ENCODE assay signal across 16 cellular contexts in genomic region chr3:57948782-57949242, GRCh38. TPM values are rescaled to one million over a fixed set of nuclear protein-coding genes. Genes with fewer than 3 reads are reported as not detected.
DNase-seq lines count a peak whose midpoint lies in the region; ATAC-seq, FAIRE-seq and TF ChIP-seq lines count a peak whose summit lies in the region.
"Had no signal": no experiment of that assay in that cellular context is flagged by ENCODE, and none has a peak within 500 bp of the region (broad histone marks: within the 10 kb centered on the region; RNA-seq: fewer than 3 reads in every experiment).

No MANE protein-coding gene starts in this region.

- no peak overlapping the region for H3K4me3 ChIP-seq in esophagus muscularis mucosa
- H3K4me3 ChIP-seq in neuron (ENCODE audit: low read length), result no peak overlapping the region
- no peak overlapping the region for H3K4me3 ChIP-seq in tibial nerve
- no peak overlapping the region for H3K4me3 ChIP-seq in OCI-LY7 (ENCODE audit: low read depth, low read length, poor library complexity, severe bottlenecking)
- H3K4me3 ChIP-seq: A549, K562, Peyer's patch had no signal

- TF ChIP-seq POLR2A in esophagus muscularis mucosa (IDR thresholded peaks at IDR 0.05; ENCODE audit: low read depth) (no peak), tibial nerve (IDR thresholded peaks at IDR 0.05) (no peak), H54 (IDR thresholded peaks at IDR 0.05; ENCODE audit: low read depth, low read length) (no peak)

- H3K36me3 ChIP-seq in esophagus muscularis mucosa, result no peaks in the 10 kb centered on the region
- H3K36me3 ChIP-seq in neuron (ENCODE audit: insufficient read depth, low read length), result no peaks in the 10 kb centered on the region
- no peaks in the 10 kb centered on the region for H3K36me3 ChIP-seq in tibial nerve
- H3K36me3 ChIP-seq in OCI-LY7 (ENCODE audit: insufficient read depth, low read length), result no peaks in the 10 kb centered on the region
- H3K36me3 ChIP-seq: Peyer's patch had no signal

- no peak for FAIRE-seq in H54 (lab: Jason Lieb, UNC)
- FAIRE-seq: A549, K562 had no signal

- intact Hi-C loops in cardiac septum (cut with DNase I) (no loop called here), Right ventricle myocardium inferior (cut with DNase I) (no loop called here), esophagus muscularis mucosa (cut with DNase I) (no loop called here), OCI-LY7 (cut with micrococcal nuclease; ENCODE audit: unreplicated experiment) (no loop called here)

- BruUV-seq in OCI-LY7 (replicated peaks; lab: Mats Ljungman, UMichigan), result no TSS peak

- POLR2A ChIA-PET in OCI-LY7 (lab: Charles Lee), result interaction anchor here (0.6 kb wide), 1 partner anchor 96 kb away, joined by 5 read pairs; no protein-coding TSS in a partner anchor

- ATAC-seq in Right ventricle myocardium inferior, result no peak
- ATAC-seq: activated T-cell treated with anti-CD3 and anti-CD28 coated beads, Interleukin-2, amount 50 U/mL, for 72 hours; K562; stimulated activated naive CD8-positive, alpha-beta T cell treated with anti-CD3 and anti-CD28 coated beads, Interleukin-15, Interleukin-2, amounts not matched to agents 100 U/mL and 50 U/mL, for 24 hours had no signal

- peaks cover 55 to 87% (median 77%) of the 10 kb centered on the region in 4 donors for H3K4me1 ChIP-seq in esophagus muscularis mucosa
- peaks cover 33% of the 10 kb centered on the region for H3K4me1 ChIP-seq in neuron (ENCODE audit: insufficient read depth, low read length)
- H3K4me1 ChIP-seq in tibial nerve, result peaks cover 0 to 70% (median 30%) of the 10 kb centered on the region in 4 donors
- H3K4me1 ChIP-seq in OCI-LY7 (ENCODE audit: insufficient read depth, low read length, poor library complexity, severe bottlenecking), result no peaks in the 10 kb centered on the region

- CTCF ChIA-PET in OCI-LY7 (lab: Charles Lee; ENCODE audit: unreplicated experiment), result interaction anchor here (0.6 kb wide), 1 partner anchor 14 kb away, joined by 3 read pairs; no protein-coding TSS in a partner anchor

- H3K9me2 ChIP-seq in OCI-LY7 (ENCODE audit: insufficient read depth, low read length), result no peaks in the 10 kb centered on the region

- TF ChIP-seq CTCF in esophagus muscularis mucosa (IDR thresholded peaks at IDR 0.05) (no peak), tibial nerve (IDR thresholded peaks at IDR 0.05) (no peak), OCI-LY7 (conservative IDR thresholded peaks at IDR 0.05; ENCODE audit: low read length) (no peak)

- 71% methylated on average over 9 of the region's 9 CpGs for WGBS in esophagus muscularis mucosa
- 41% methylated on average over 9 of the region's 9 CpGs for WGBS in tibial nerve, 2 donors

- no peak overlapping the region for H3K4me2 ChIP-seq in OCI-LY7 (ENCODE audit: low read length)

- DNase-seq in cardiac septum (ENCODE audit: low spot score) (peak; percentile 9), Right ventricle myocardium inferior (ENCODE audit: missing footprints) (no peak), esophagus muscularis mucosa (ENCODE audit: extremely low spot score) (no peak), tibial nerve (ENCODE audit: low spot score in 2 of 2) (no peak), H54 (ENCODE audit: insufficient read length, low spot score) (no peak), OCI-LY7 (ENCODE audit: low spot score) (no peak)
- no peak for DNase-seq in activated CD8-positive, alpha-beta memory T cell treated with anti-CD3 and anti-CD28 coated beads for 24 hours
- DNase-seq: activated T-cell treated with anti-CD3 and anti-CD28 coated beads, Interleukin-2, amount 50 U/mL, for 72 hours; GOT3; NCI-H510A; stimulated activated naive CD8-positive, alpha-beta T cell treated with anti-CD3 and anti-CD28 coated beads, Interleukin-15, Interleukin-2, amounts not matched to agents 100 U/mL and 50 U/mL, for 24 hours; T-helper 9 cell had no signal

- H2AFZ ChIP-seq in neuron (ENCODE audit: low read depth, low read length) (peak overlapping the region; percentile 6), OCI-LY7 (ENCODE audit: low read length) (no peak overlapping the region)

- no peaks in the 10 kb centered on the region for H3K79me2 ChIP-seq in OCI-LY7 (ENCODE audit: insufficient read depth, low read depth, low read length)

- H3K9me3 ChIP-seq in esophagus muscularis mucosa, result no peaks in the 10 kb centered on the region
- H3K9me3 ChIP-seq in neuron (ENCODE audit: low read length), result no peaks in the 10 kb centered on the region
- H3K9me3 ChIP-seq in tibial nerve, result no peaks in the 10 kb centered on the region
- H3K9me3 ChIP-seq in OCI-LY7 (ENCODE audit: low read length), result no peaks in the 10 kb centered on the region
- H3K9me3 ChIP-seq: A549, Peyer's patch had no signal

- H4K20me1 ChIP-seq in OCI-LY7 (ENCODE audit: insufficient read depth, low read length), result no peaks in the 10 kb centered on the region

- TF ChIP-seq EP300 in esophagus muscularis mucosa (IDR thresholded peaks at IDR 0.05) (no peak), tibial nerve (IDR thresholded peaks at IDR 0.05) (peak in 1 of 2 donors; percentile 44)

- H3K27me3 ChIP-seq in esophagus muscularis mucosa (no peaks in the 10 kb centered on the region), neuron (ENCODE audit: insufficient read depth, low read length) (no peaks in the 10 kb centered on the region), tibial nerve (no peaks in the 10 kb centered on the region)
- H3K27me3 ChIP-seq: Peyer's patch had no signal

- H3K27ac ChIP-seq in esophagus muscularis mucosa (replicated peaks in 1 of 4) (peak overlapping the region; percentile 92 to 96 (median 95)), tibial nerve (peak overlapping the region in 3 of 4 donors; percentile 38 to 91 (median 87)), OCI-LY7 (ENCODE audit: low read depth, low read length, poor library complexity, severe bottlenecking) (no peak overlapping the region)

RNA-seq across cellular contexts. Expression of gene FLNB, which starts 59.4 kb away (rescaled TPM):
- total RNA-seq in cardiac septum, result 58.1 TPM
- total RNA-seq in Right ventricle myocardium inferior, result 32.1 TPM
- 100 to 1,000 TPM in 2 of 4 donors, 10 to 100 TPM in 2; 61.9 to 114 (median 89.9) TPM for total RNA-seq in esophagus muscularis mucosa
- total RNA-seq in tibial nerve, result 100 to 1,000 TPM; 265 to 345 (median 277) TPM
- 29.5 and 29.9 TPM in 2 replicates for total RNA-seq in OCI-LY7 (2014; rRNA removed; shearing (Covaris generic))
- total RNA-seq in OCI-LY7 (2022), result 39.1 and 39.7 TPM in 2 replicates
